17 cellular contexts compared by ENCODE assay signal in genomic region chr14:51663783-51664326, GRCh38. TPM values are rescaled to one million over a fixed set of nuclear protein-coding genes. Genes with fewer than 3 reads are reported as not detected.
DNase-seq lines count a peak whose midpoint lies in the region; ATAC-seq and TF ChIP-seq lines count a peak whose summit lies in the region.
"Had no signal": no experiment of that assay in that cellular context is flagged by ENCODE, and none has a peak within 500 bp of the region (broad histone marks: within the 10 kb centered on the region; RNA-seq: fewer than 3 reads in every experiment).

No MANE protein-coding gene starts in this region.

- peaks cover 4 to 10% of the 10 kb centered on the region in 2 donors for H3K36me3 Mint-ChIP-seq in activated naive CD4-positive, alpha-beta T cell treated with anti-CD3 and anti-CD28 coated beads, Interleukin-2, amount 50 U/mL, for 72 hours
- no peaks in the 10 kb centered on the region for H3K36me3 Mint-ChIP-seq in activated naive CD4-positive, alpha-beta T cell treated with anti-CD3 and anti-CD28 coated beads, Interleukin-2, amount 10 ng/mL, durations not matched to agents 7 days and 5 days
- no peaks in the 10 kb centered on the region for H3K36me3 Mint-ChIP-seq in CD8-positive, alpha-beta T cell
- H3K36me3 Mint-ChIP-seq in CD8-positive, alpha-beta memory T cell: peaks cover 0 to 1% (median 0%) of the 10 kb centered on the region in 3 donors
- H3K36me3 Mint-ChIP-seq: CD4-positive, alpha-beta memory T cell had no signal

- CTCF ChIA-PET in activated naive CD4-positive, alpha-beta T cell treated with anti-CD3 and anti-CD28 coated beads, Interleukin-2, amount 10 ng/mL, durations not matched to agents 7 days and 5 days (lab: Charles Lee): no interaction called here
- CTCF ChIA-PET in CD8-positive, alpha-beta T cell (lab: Charles Lee): no interaction called here
- CTCF ChIA-PET in CD8-positive, alpha-beta memory T cell (lab: Charles Lee): interaction anchor here (1.9 kb wide), 1 partner anchor 11 kb away, joined by 8 read pairs; no protein-coding TSS in a partner anchor

- H3K9me3 ChIP-seq in RWPE2 (ENCODE audit: severe bottlenecking): no peaks in the 10 kb centered on the region
- H3K9me3 ChIP-seq in CD8-positive, alpha-beta T cell (ENCODE audit: low read length): no peaks in the 10 kb centered on the region
- H3K9me3 ChIP-seq in CD8-positive, alpha-beta memory T cell (ENCODE audit: low read length): no peaks in the 10 kb centered on the region
- H3K9me3 ChIP-seq: BLaER1 had no signal

- H3K27me3 ChIP-seq in RWPE2 (ENCODE audit: insufficient read depth, poor library complexity, severe bottlenecking): no peaks in the 10 kb centered on the region
- H3K27me3 ChIP-seq in CD8-positive, alpha-beta T cell (ENCODE audit: insufficient read depth, low read length): no peaks in the 10 kb centered on the region
- H3K27me3 ChIP-seq in CD8-positive, alpha-beta memory T cell (ENCODE audit: insufficient read depth, low read length, poor library complexity, severe bottlenecking): no peaks in the 10 kb centered on the region
- H3K27me3 ChIP-seq: BLaER1 had no signal

- no peak for DNase-seq in activated naive CD4-positive, alpha-beta T cell treated with anti-CD3 and anti-CD28 coated beads, Interleukin-2, amount 50 U/mL, for 72 hours (ENCODE audit: low spot score in 2 of 2)
- no peak for DNase-seq in activated naive CD4-positive, alpha-beta T cell treated with anti-CD3 and anti-CD28 coated beads, Interleukin-2, amount 10 ng/mL, durations not matched to agents 7 days and 5 days
- DNase-seq in RWPE2 (ENCODE audit: low spot score): no peak
- no peak for DNase-seq in CD8-positive, alpha-beta T cell
- no peak for DNase-seq in CD8-positive, alpha-beta memory T cell
- no peak for DNase-seq in activated effector memory CD4-positive, alpha-beta T cell treated with Interleukin-2 at 50 U/mL for 16 hours
- DNase-seq: CD4-positive, alpha-beta memory T cell; DMS53; EL; GOT3; KG1; MV-4-11; NCI-H1694 treated with DMSO at 0.1 percent for 48 hours; Right ventricle myocardium superior had no signal

- no peaks in the 10 kb centered on the region for H3K27me3 Mint-ChIP-seq in activated naive CD4-positive, alpha-beta T cell treated with anti-CD3 and anti-CD28 coated beads, Interleukin-2, amount 10 ng/mL, durations not matched to agents 7 days and 5 days
- peaks cover 4% of the 10 kb centered on the region for H3K27me3 Mint-ChIP-seq in CD8-positive, alpha-beta T cell (ENCODE audit: low read depth)
- H3K27me3 Mint-ChIP-seq in CD8-positive, alpha-beta memory T cell: peaks cover 8 to 22% of the 10 kb centered on the region in 2 donors

- no peaks in the 10 kb centered on the region for H3K4me1 Mint-ChIP-seq in activated naive CD4-positive, alpha-beta T cell treated with anti-CD3 and anti-CD28 coated beads, Interleukin-2, amount 10 ng/mL, durations not matched to agents 7 days and 5 days
- no peaks in the 10 kb centered on the region for H3K4me1 Mint-ChIP-seq in CD8-positive, alpha-beta T cell (ENCODE audit: low read depth)
- no peaks in the 10 kb centered on the region for H3K4me1 Mint-ChIP-seq in CD8-positive, alpha-beta memory T cell
- H3K4me1 Mint-ChIP-seq: CD4-positive, alpha-beta memory T cell had no signal

- POLR2A ChIA-PET in CD8-positive, alpha-beta T cell (lab: Charles Lee): no interaction called here
- POLR2A ChIA-PET in CD8-positive, alpha-beta memory T cell (lab: Charles Lee): no interaction called here

- ATAC-seq in activated naive CD4-positive, alpha-beta T cell treated with anti-CD3 and anti-CD28 coated beads, Interleukin-2, amount 50 U/mL, for 72 hours: peak; percentile 62 to 98
- ATAC-seq in RWPE2 (ENCODE audit: low read depth) (peak; percentile 40; the same call in 2 of the 3 replicates), esophagus mucosa (peak; percentile 31)
- ATAC-seq in CD8-positive, alpha-beta T cell: no peak
- ATAC-seq: HepG2 had no signal

- no peak overlapping the region for H3K4me3 ChIP-seq in RWPE2 (ENCODE audit: severe bottlenecking)
- no peak overlapping the region for H3K4me3 ChIP-seq in CD8-positive, alpha-beta T cell (ENCODE audit: low read depth, low read length)
- H3K4me3 ChIP-seq in CD8-positive, alpha-beta memory T cell (ENCODE audit: low read length): no peak overlapping the region
- H3K4me3 ChIP-seq: BLaER1 had no signal

- H3K27ac Mint-ChIP-seq in activated naive CD4-positive, alpha-beta T cell treated with anti-CD3 and anti-CD28 coated beads, Interleukin-2, amount 50 U/mL, for 72 hours: no peak overlapping the region
- H3K27ac Mint-ChIP-seq in activated naive CD4-positive, alpha-beta T cell treated with anti-CD3 and anti-CD28 coated beads, Interleukin-2, amount 10 ng/mL, durations not matched to agents 7 days and 5 days: no peak overlapping the region
- no peak overlapping the region for H3K27ac Mint-ChIP-seq in CD8-positive, alpha-beta T cell
- no peak overlapping the region for H3K27ac Mint-ChIP-seq in CD8-positive, alpha-beta memory T cell
- H3K27ac Mint-ChIP-seq: CD4-positive, alpha-beta memory T cell had no signal

- H3K4me3 Mint-ChIP-seq in activated naive CD4-positive, alpha-beta T cell treated with anti-CD3 and anti-CD28 coated beads, Interleukin-2, amount 10 ng/mL, durations not matched to agents 7 days and 5 days: no peak overlapping the region
- H3K4me3 Mint-ChIP-seq in CD8-positive, alpha-beta T cell: no peak overlapping the region
- H3K4me3 Mint-ChIP-seq in CD8-positive, alpha-beta memory T cell: no peak overlapping the region
- H3K4me3 Mint-ChIP-seq: CD4-positive, alpha-beta memory T cell had no signal

- H3K9me3 Mint-ChIP-seq in activated naive CD4-positive, alpha-beta T cell treated with anti-CD3 and anti-CD28 coated beads, Interleukin-2, amount 50 U/mL, for 72 hours: peaks cover 7 to 10% of the 10 kb centered on the region in 2 donors
- H3K9me3 Mint-ChIP-seq in activated naive CD4-positive, alpha-beta T cell treated with anti-CD3 and anti-CD28 coated beads, Interleukin-2, amount 10 ng/mL, durations not matched to agents 7 days and 5 days: no peaks in the 10 kb centered on the region
- H3K9me3 Mint-ChIP-seq in CD8-positive, alpha-beta T cell: no peaks in the 10 kb centered on the region
- H3K9me3 Mint-ChIP-seq in CD8-positive, alpha-beta memory T cell: no peaks in the 10 kb centered on the region

- peaks cover 8% of the 10 kb centered on the region for H3K4me1 ChIP-seq in RWPE2 (ENCODE audit: insufficient read depth, poor library complexity, severe bottlenecking)
- no peaks in the 10 kb centered on the region for H3K4me1 ChIP-seq in CD8-positive, alpha-beta T cell (ENCODE audit: insufficient read depth, low read length)
- no peaks in the 10 kb centered on the region for H3K4me1 ChIP-seq in CD8-positive, alpha-beta memory T cell (ENCODE audit: insufficient read depth, low read length)
- H3K4me1 ChIP-seq: BLaER1 had no signal

- H3K36me3 ChIP-seq in RWPE2 (ENCODE audit: low read depth): peaks cover 92% of the 10 kb centered on the region
- H3K36me3 ChIP-seq in CD8-positive, alpha-beta T cell (ENCODE audit: insufficient read depth, low read length): no peaks in the 10 kb centered on the region
- H3K36me3 ChIP-seq in CD8-positive, alpha-beta memory T cell (ENCODE audit: insufficient read depth, low read length): no peaks in the 10 kb centered on the region
- H3K36me3 ChIP-seq: BLaER1 had no signal

- H3K27ac ChIP-seq in RWPE2 (ENCODE audit: poor library complexity, severe bottlenecking): no peak overlapping the region
- H3K27ac ChIP-seq in CD8-positive, alpha-beta T cell (ENCODE audit: low read depth, low read length): no peak overlapping the region
- no peak overlapping the region for H3K27ac ChIP-seq in CD8-positive, alpha-beta memory T cell (ENCODE audit: low read depth, low read length)
- H3K27ac ChIP-seq: BLaER1 had no signal

- intact Hi-C loops in CD8-positive, alpha-beta T cell (cut with DNase I, micrococcal nuclease): no loop called here

- no peak for TF ChIP-seq CTCF in RWPE2 (IDR thresholded peaks at IDR 0.05; ENCODE audit: poor library complexity, severe bottlenecking)
- TF ChIP-seq CTCF in CD8-positive, alpha-beta T cell (IDR thresholded peaks at IDR 0.05): no peak

RNA-seq across cellular contexts. Expression of gene FRMD6, which starts 12.1 kb away (rescaled TPM):
- 1 to 10 TPM; 6.3 to 6.5 TPM for total RNA-seq in activated naive CD4-positive, alpha-beta T cell treated with anti-CD3 and anti-CD28 coated beads, Interleukin-2, amount 50 U/mL, for 72 hours
- 92.0 TPM for total RNA-seq in esophagus mucosa
- total RNA-seq in CD8-positive, alpha-beta T cell: 1 to 10 TPM; 2.4 to 3.5 TPM
- 1 to 10 TPM; 2.2 to 2.3 TPM for total RNA-seq in CD8-positive, alpha-beta memory T cell
- polyA plus RNA-seq in CD8-positive, alpha-beta memory T cell: 0.67 TPM

Comparison
In these comparisons a context has a peak if more than half of its experiments do, and no peak if none do; other contexts are left out.
1. RNA of gene FRMD6, which starts 12.1 kb away (total RNA-seq): 92.0 TPM in esophagus mucosa (single experiment); 6.3 to 6.5 TPM in activated naive CD4-positive, alpha-beta T cell treated with anti-CD3 and anti-CD28 coated beads, Interleukin-2, amount 50 U/mL, for 72 hours, 2.4 to 3.5 TPM in CD8-positive, alpha-beta T cell and 2.2 to 2.3 TPM in CD8-positive, alpha-beta memory T cell; every median in the first group is over 10 times any median in the second.